Comparison of ENCODE assay signal across 22 cellular contexts in genomic region chr9:121950441-121950840, GRCh38.
DNase-seq lines count a peak whose midpoint lies in the region; ATAC-seq and TF ChIP-seq lines count a peak whose summit lies in the region.
"Had no signal": no experiment of that assay in that cellular context is flagged by ENCODE, and none has a peak within 500 bp of the region (broad histone marks: within the 10 kb centered on the region; RNA-seq: fewer than 3 reads in every experiment).

No MANE protein-coding gene starts in this region.

- peak overlapping the region; percentile 4 for H3K4me3 Mint-ChIP-seq in MCF 10A (ENCODE audit: unreplicated experiment)
- no peak overlapping the region for H3K4me3 Mint-ChIP-seq in activated naive CD4-positive, alpha-beta T cell treated with anti-CD3 and anti-CD28 coated beads for 36 hours
- H3K4me3 Mint-ChIP-seq: CD4-positive, alpha-beta memory T cell had no signal

- no peak overlapping the region for H2BK15ac ChIP-seq in mesenchymal stem cell (ENCODE audit: low read depth, poor library complexity, severe bottlenecking)

- CTCF ChIA-PET in MCF 10A (lab: Yijun Ruan, JAX) = interaction anchor here (0.7 kb wide), 1 partner anchor 224 kb away, joined by 3 read pairs; no protein-coding TSS in a partner anchor
- CTCF ChIA-PET in activated naive CD4-positive, alpha-beta T cell treated with anti-CD3 and anti-CD28 coated beads for 36 hours (lab: Charles Lee) = interaction anchor here (0.5 kb wide), 1 partner anchor 76 kb away, joined by 3 read pairs; no protein-coding TSS in a partner anchor

- peak overlapping the region; percentile 21 for H4K91ac ChIP-seq in mesenchymal stem cell (ENCODE audit: low read length)

- BruUV-seq in MCF 10A (replicated peaks; lab: Mats Ljungman, UMichigan) = no TSS peak

- no peak for TF ChIP-seq POLR2A in breast epithelium (IDR thresholded peaks at IDR 0.05)

- H3K23ac ChIP-seq in mesenchymal stem cell (ENCODE audit: low read length in 2 of 2) = no peak overlapping the region

- no peaks in the 10 kb centered on the region for H3K36me3 ChIP-seq in breast epithelium
- no peaks in the 10 kb centered on the region for H3K36me3 ChIP-seq in mesenchymal stem cell (ENCODE audit: control insufficient read depth in 1 of 2, insufficient read depth in 2 of 2, low read depth in 1 of 2, low read length in 2 of 2)

- H2AK5ac ChIP-seq in mesenchymal stem cell (ENCODE audit: low read length, severe bottlenecking) = no peak overlapping the region

- no peak overlapping the region for H4K8ac ChIP-seq in mesenchymal stem cell (ENCODE audit: low read length)

- H3K4me3 ChIP-seq in breast epithelium (no peak overlapping the region), epithelial cell of proximal tubule (ENCODE audit: low read depth, low read length) (no peak overlapping the region), mesenchymal stem cell (ENCODE audit: insufficient read depth in 1 of 2, low read depth in 1 of 2, low read length in 2 of 2) (no peak overlapping the region)
- H3K4me3 ChIP-seq: GM23248 had no signal

- H3K27me3 ChIP-seq in breast epithelium = no peaks in the 10 kb centered on the region
- H3K27me3 ChIP-seq in mesenchymal stem cell (ENCODE audit: control insufficient read depth in 1 of 2, insufficient read depth in 1 of 2, low read length in 2 of 2) = no peaks in the 10 kb centered on the region

- H2BK12ac ChIP-seq in mesenchymal stem cell (ENCODE audit: low read length in 2 of 2) = no peak overlapping the region

- intact Hi-C loops in MCF 10A (cut with micrococcal nuclease) (no loop called here), breast epithelium (cut with DNase I; ENCODE audit: low total_unique reads) (no loop called here)
- intact Hi-C loops in activated naive CD4-positive, alpha-beta T cell treated with anti-CD3 and anti-CD28 coated beads for 36 hours (cut with micrococcal nuclease) = no loop called here

- H3K4ac ChIP-seq in mesenchymal stem cell (ENCODE audit: low read depth in 1 of 2, low read length in 2 of 2) = no peak overlapping the region

- H3K4me1 ChIP-seq in breast epithelium = no peaks in the 10 kb centered on the region
- peaks cover 12% of the 10 kb centered on the region for H3K4me1 ChIP-seq in mesenchymal stem cell (ENCODE audit: control insufficient read depth, insufficient read depth, low read depth, low read length)

- no peak overlapping the region for H2BK120ac ChIP-seq in mesenchymal stem cell (ENCODE audit: low read depth, low read length)

- 88% methylated on average over 9 of the region's 9 CpGs for WGBS in mesenchymal stem cell

- no peaks in the 10 kb centered on the region for H3K27me3 Mint-ChIP-seq in MCF 10A (ENCODE audit: insufficient read depth, unreplicated experiment)
- no peaks in the 10 kb centered on the region for H3K27me3 Mint-ChIP-seq in activated naive CD4-positive, alpha-beta T cell treated with anti-CD3 and anti-CD28 coated beads for 36 hours (ENCODE audit: low read depth)
- H3K27me3 Mint-ChIP-seq: CD4-positive, alpha-beta memory T cell had no signal

- peaks cover 12% of the 10 kb centered on the region for H3K36me3 Mint-ChIP-seq in MCF 10A (ENCODE audit: insufficient read depth, unreplicated experiment)
- H3K36me3 Mint-ChIP-seq in activated naive CD4-positive, alpha-beta T cell treated with anti-CD3 and anti-CD28 coated beads for 36 hours (ENCODE audit: low read depth) = peaks cover 2% of the 10 kb centered on the region

- no peaks in the 10 kb centered on the region for H3K9me3 Mint-ChIP-seq in MCF 10A (ENCODE audit: unreplicated experiment)
- H3K9me3 Mint-ChIP-seq in activated naive CD4-positive, alpha-beta T cell treated with anti-CD3 and anti-CD28 coated beads for 36 hours = no peaks in the 10 kb centered on the region

- in situ Hi-C loops in GM13977 (cut with MboI; ENCODE audit: low pct_unique_long_range_greater_than_20kb, low sequenced_read_pairs, unreplicated experiment) = no loop called here

- H3K27ac Mint-ChIP-seq in MCF 10A (ENCODE audit: low read depth, unreplicated experiment) = no peak overlapping the region
- no peak overlapping the region for H3K27ac Mint-ChIP-seq in activated naive CD4-positive, alpha-beta T cell treated with anti-CD3 and anti-CD28 coated beads for 36 hours

- H3K9me3 ChIP-seq in breast epithelium = no peaks in the 10 kb centered on the region
- no peaks in the 10 kb centered on the region for H3K9me3 ChIP-seq in mesenchymal stem cell (ENCODE audit: control insufficient read depth, low read length)

- H3K18ac ChIP-seq in mesenchymal stem cell (ENCODE audit: low read depth in 1 of 2, low read length in 2 of 2) = no peak overlapping the region

- H2BK5ac ChIP-seq in mesenchymal stem cell (ENCODE audit: low read depth, low read length, poor library complexity, severe bottlenecking) = no peak overlapping the region

- H3K27ac ChIP-seq in breast epithelium (no peak overlapping the region), mesenchymal stem cell (ENCODE audit: low read length, poor library complexity, severe bottlenecking) (no peak overlapping the region)
- H3K27ac ChIP-seq: GM23248, RWPE1 had no signal

- no peak for TF ChIP-seq CTCF in MCF 10A (IDR thresholded peaks at IDR 0.05; ENCODE audit: unreplicated experiment)
- no peak for TF ChIP-seq CTCF in breast epithelium (IDR thresholded peaks at IDR 0.05)
- no peak for TF ChIP-seq CTCF in epithelial cell of proximal tubule (conservative IDR thresholded peaks at IDR 0.05; ENCODE audit: low read depth, low read length)
- TF ChIP-seq CTCF in GM13977 (IDR thresholded peaks at IDR 0.05; ENCODE audit: extremely low read depth, insufficient read depth, missing control alignments) = no peak

- no peak for DNase-seq in MCF 10A (ENCODE audit: unreplicated experiment)
- no peak for DNase-seq in breast epithelium (ENCODE audit: low spot score in 2 of 2)
- DNase-seq in epithelial cell of proximal tubule (ENCODE audit: low read depth) = peak; percentile 27
- DNase-seq in mesenchymal stem cell = no peak
- no peak for DNase-seq in activated naive CD4-positive, alpha-beta T cell treated with anti-CD3 and anti-CD28 coated beads for 36 hours
- no peak for DNase-seq in GM13977 (ENCODE audit: low spot score)
- DNase-seq: 8988T; CD4-positive, alpha-beta memory T cell; COR-L47; DND-41; GM23248; H7; Karpas-422; NCI-H1105 treated with DMSO at 0.1 percent for 48 hours; NCI-H146; NCI-H1930; NCI-H2227 treated with DMSO at 0.1 percent for 48 hours; NCI-H526 treated with DMSO at 0.1 percent for 48 hours; SHP77 had no signal

- H3K14ac ChIP-seq in mesenchymal stem cell (ENCODE audit: low read length in 2 of 2) = no peak overlapping the region

- no peak overlapping the region for H3K9ac ChIP-seq in mesenchymal stem cell (ENCODE audit: low read length)
- H3K9ac ChIP-seq: GM23248 had no signal

- H2AFZ ChIP-seq in mesenchymal stem cell (ENCODE audit: low read depth, low read length) = no peak overlapping the region
- H2AFZ ChIP-seq: GM23248 had no signal

- H3K4me1 Mint-ChIP-seq in MCF 10A (ENCODE audit: insufficient read depth, unreplicated experiment) = peaks cover 18% of the 10 kb centered on the region
- no peaks in the 10 kb centered on the region for H3K4me1 Mint-ChIP-seq in activated naive CD4-positive, alpha-beta T cell treated with anti-CD3 and anti-CD28 coated beads for 36 hours (ENCODE audit: low read depth)
- H3K4me1 Mint-ChIP-seq: CD4-positive, alpha-beta memory T cell had no signal

- no peak overlapping the region for H3K4me2 ChIP-seq in mesenchymal stem cell (ENCODE audit: low read length, poor library complexity, severe bottlenecking)

- no peak for ATAC-seq in GM18498 (IDR thresholded peaks at IDR 0.05; ENCODE audit: unreplicated experiment)
- ATAC-seq: HepG2 had no signal

- no peaks in the 10 kb centered on the region for H3K79me1 ChIP-seq in mesenchymal stem cell (replicated peaks; ENCODE audit: low read length, poor library complexity, severe bottlenecking)

- POLR2A ChIA-PET in MCF 10A (lab: Yijun Ruan, JAX) = interaction anchor here (0.6 to 1.2 kb wide), 3 partner anchors 13 to 128 kb away, joined by 3 read pairs; no protein-coding TSS in a partner anchor
